In genomic region chr12:70258605-70259403, GRCh38 we compare ENCODE assay signal across 15 cellular contexts. TPM values are rescaled to one million over a fixed set of nuclear protein-coding genes. Genes with fewer than 3 reads are reported as not detected.
DNase-seq lines count a peak whose midpoint lies in the region; ATAC-seq and TF ChIP-seq lines count a peak whose summit lies in the region.
"Had no signal": no experiment of that assay in that cellular context is flagged by ENCODE, and none has a peak within 500 bp of the region (broad histone marks: within the 10 kb centered on the region; RNA-seq: fewer than 3 reads in every experiment).

No MANE protein-coding gene starts in this region.

- TF ChIP-seq CTCF in progenitor cell of endocrine pancreas (IDR thresholded peaks at IDR 0.05; ENCODE audit: unreplicated experiment): no peak
- no peak for TF ChIP-seq CTCF in CD4-positive, alpha-beta T cell (IDR thresholded peaks at IDR 0.05)

- CTCF ChIA-PET in activated CD8-positive, alpha-beta memory T cell treated with anti-CD3 and anti-CD28 coated beads, Interleukin-2, amount 10 ng/mL, durations not matched to agents 7 days and 5 days (lab: Charles Lee): no interaction called here
- CTCF ChIA-PET in CD4-positive, alpha-beta T cell (lab: Charles Lee): no interaction called here
- CTCF ChIA-PET in naive thymus-derived CD4-positive, alpha-beta T cell (lab: Charles Lee): no interaction called here

- no peaks in the 10 kb centered on the region for H3K9me3 ChIP-seq in CD4-positive, alpha-beta T cell (ENCODE audit: control insufficient read depth, low read length)
- H3K9me3 ChIP-seq in naive thymus-derived CD4-positive, alpha-beta T cell (ENCODE audit: control insufficient read depth in 2 of 3, low read length in 3 of 3): no peaks in the 10 kb centered on the region
- H3K9me3 ChIP-seq: neutrophil, suprapubic skin had no signal

- no peak for DNase-seq in activated CD8-positive, alpha-beta memory T cell treated with anti-CD3 and anti-CD28 coated beads, Interleukin-2, amount 10 ng/mL, durations not matched to agents 7 days and 5 days
- DNase-seq in activated CD8-positive, alpha-beta memory T cell treated with anti-CD3 and anti-CD28 coated beads, Interleukin-2, amount 50 U/mL, for 48 hours: no peak
- DNase-seq in NCI-H226: peak; percentile 13
- no peak for DNase-seq in effector memory CD8-positive, alpha-beta T cell
- DNase-seq in progenitor cell of endocrine pancreas (ENCODE audit: low spot score, unreplicated experiment): no peak
- DNase-seq in GF-D8 (lab: John Stamatoyannopoulos, UW): no peak
- no peak for DNase-seq in CD4-positive, alpha-beta T cell
- DNase-seq in naive thymus-derived CD4-positive, alpha-beta T cell: no peak
- DNase-seq: ACHN; central memory CD4-positive, alpha-beta T cell; NCI-H1105 treated with DMSO at 0.1 percent for 48 hours; NCI-H524 had no signal

- no peaks in the 10 kb centered on the region for H3K27me3 ChIP-seq in CD4-positive, alpha-beta T cell (ENCODE audit: control insufficient read depth, insufficient read depth, low read length)
- H3K27me3 ChIP-seq in naive thymus-derived CD4-positive, alpha-beta T cell (ENCODE audit: control insufficient read depth in 2 of 2, insufficient read depth in 2 of 2, low read length in 2 of 2): no peaks in the 10 kb centered on the region
- H3K27me3 ChIP-seq: neutrophil, suprapubic skin had no signal

- no peak overlapping the region for H3K27ac ChIP-seq in CD4-positive, alpha-beta T cell (ENCODE audit: low read depth, low read length)
- H3K27ac ChIP-seq in naive thymus-derived CD4-positive, alpha-beta T cell (ENCODE audit: low read depth, low read length): no peak overlapping the region
- H3K27ac ChIP-seq: neutrophil, suprapubic skin had no signal

- H3K4me3 Mint-ChIP-seq in activated CD8-positive, alpha-beta memory T cell treated with anti-CD3 and anti-CD28 coated beads, Interleukin-2, amount 10 ng/mL, durations not matched to agents 7 days and 5 days: no peak overlapping the region
- no peak overlapping the region for H3K4me3 Mint-ChIP-seq in effector memory CD8-positive, alpha-beta T cell
- H3K4me3 Mint-ChIP-seq in progenitor cell of endocrine pancreas (ENCODE audit: low read depth): no peak overlapping the region
- H3K4me3 Mint-ChIP-seq in CD4-positive, alpha-beta T cell: no peak overlapping the region
- peak overlapping the region in 5 of 10 donors; percentile 11 to 30 (median 22) for H3K4me3 Mint-ChIP-seq in naive thymus-derived CD4-positive, alpha-beta T cell

- H3K36me3 ChIP-seq in naive thymus-derived CD4-positive, alpha-beta T cell (ENCODE audit: control insufficient read depth in 2 of 3, insufficient read depth in 3 of 3, low read length in 3 of 3): no peaks in the 10 kb centered on the region
- H3K36me3 ChIP-seq: neutrophil, suprapubic skin had no signal

- peaks cover 11 to 31% of the 10 kb centered on the region in 2 donors for H3K4me1 ChIP-seq in naive thymus-derived CD4-positive, alpha-beta T cell (ENCODE audit: control insufficient read depth in 2 of 2, insufficient read depth in 2 of 2, low read length in 2 of 2)

- no peak overlapping the region for H3K4me3 ChIP-seq in naive thymus-derived CD4-positive, alpha-beta T cell (ENCODE audit: low read length)
- H3K4me3 ChIP-seq: suprapubic skin had no signal

- H3K9me3 Mint-ChIP-seq in activated CD8-positive, alpha-beta memory T cell treated with anti-CD3 and anti-CD28 coated beads, Interleukin-2, amount 10 ng/mL, durations not matched to agents 7 days and 5 days (ENCODE audit: low read depth): peaks cover 3% of the 10 kb centered on the region
- no peaks in the 10 kb centered on the region for H3K9me3 Mint-ChIP-seq in effector memory CD8-positive, alpha-beta T cell
- H3K9me3 Mint-ChIP-seq in progenitor cell of endocrine pancreas (ENCODE audit: low read depth): peaks cover 8% of the 10 kb centered on the region
- H3K9me3 Mint-ChIP-seq in CD4-positive, alpha-beta T cell: peaks cover 2% of the 10 kb centered on the region
- peaks cover 0 to 11% (median 0%) of the 10 kb centered on the region in 11 donors for H3K9me3 Mint-ChIP-seq in naive thymus-derived CD4-positive, alpha-beta T cell

- no peak for ATAC-seq in activated CD8-positive, alpha-beta memory T cell treated with anti-CD3 and anti-CD28 coated beads, Interleukin-2, amount 10 ng/mL, durations not matched to agents 7 days and 5 days
- peak; percentile 27 for ATAC-seq in effector memory CD8-positive, alpha-beta T cell (replicated peaks)
- ATAC-seq in CD4-positive, alpha-beta T cell (ENCODE audit: poor library complexity): no peak
- no peak for ATAC-seq in naive thymus-derived CD4-positive, alpha-beta T cell
- ATAC-seq: activated naive CD4-positive, alpha-beta T cell treated with anti-CD3 and anti-CD28 coated beads, Interleukin-2, amount 50 U/mL, for 72 hours had no signal

- POLR2A ChIA-PET in CD4-positive, alpha-beta T cell (lab: Charles Lee): no interaction called here
- POLR2A ChIA-PET in naive thymus-derived CD4-positive, alpha-beta T cell (lab: Charles Lee): interaction anchor here (0.6 to 1.1 kb wide), 2 partner anchors 9 to 101 kb away, joined by 3 read pairs; no protein-coding TSS in a partner anchor

- peak overlapping the region; percentile 0 for H3K27ac Mint-ChIP-seq in activated CD8-positive, alpha-beta memory T cell treated with anti-CD3 and anti-CD28 coated beads, Interleukin-2, amount 10 ng/mL, durations not matched to agents 7 days and 5 days
- H3K27ac Mint-ChIP-seq in effector memory CD8-positive, alpha-beta T cell: peak overlapping the region in 1 of 2 donors; percentile 42
- H3K27ac Mint-ChIP-seq in progenitor cell of endocrine pancreas: peak overlapping the region; percentile 1
- H3K27ac Mint-ChIP-seq in CD4-positive, alpha-beta T cell: no peak overlapping the region
- peak overlapping the region in 4 of 9 donors; percentile 2 to 32 (median 14) for H3K27ac Mint-ChIP-seq in naive thymus-derived CD4-positive, alpha-beta T cell

- peaks cover 40% of the 10 kb centered on the region for H3K36me3 Mint-ChIP-seq in activated CD8-positive, alpha-beta memory T cell treated with anti-CD3 and anti-CD28 coated beads, Interleukin-2, amount 10 ng/mL, durations not matched to agents 7 days and 5 days
- peaks cover 25% of the 10 kb centered on the region for H3K36me3 Mint-ChIP-seq in effector memory CD8-positive, alpha-beta T cell (ENCODE audit: insufficient read depth)
- peaks cover 26% of the 10 kb centered on the region for H3K36me3 Mint-ChIP-seq in progenitor cell of endocrine pancreas (ENCODE audit: insufficient read depth)
- peaks cover 33% of the 10 kb centered on the region for H3K36me3 Mint-ChIP-seq in CD4-positive, alpha-beta T cell (ENCODE audit: low read depth)
- H3K36me3 Mint-ChIP-seq in naive thymus-derived CD4-positive, alpha-beta T cell: peaks cover 0 to 32% (median 27%) of the 10 kb centered on the region in 5 donors

- intact Hi-C loops in CD4-positive, alpha-beta T cell (cut with DNase I, micrococcal nuclease): loop anchor here in 1 of 2 experiments (5.0 kb wide), 1 partner anchor 38 kb away; no protein-coding TSS in a partner anchor
- intact Hi-C loops in naive thymus-derived CD4-positive, alpha-beta T cell (cut with micrococcal nuclease): no loop called here

- H3K27me3 Mint-ChIP-seq in activated CD8-positive, alpha-beta memory T cell treated with anti-CD3 and anti-CD28 coated beads, Interleukin-2, amount 10 ng/mL, durations not matched to agents 7 days and 5 days: no peaks in the 10 kb centered on the region
- H3K27me3 Mint-ChIP-seq in effector memory CD8-positive, alpha-beta T cell: no peaks in the 10 kb centered on the region
- no peaks in the 10 kb centered on the region for H3K27me3 Mint-ChIP-seq in progenitor cell of endocrine pancreas
- no peaks in the 10 kb centered on the region for H3K27me3 Mint-ChIP-seq in CD4-positive, alpha-beta T cell
- no peaks in the 10 kb centered on the region for H3K27me3 Mint-ChIP-seq in naive thymus-derived CD4-positive, alpha-beta T cell

- H3K4me1 Mint-ChIP-seq in activated CD8-positive, alpha-beta memory T cell treated with anti-CD3 and anti-CD28 coated beads, Interleukin-2, amount 10 ng/mL, durations not matched to agents 7 days and 5 days: peaks cover 14% of the 10 kb centered on the region
- H3K4me1 Mint-ChIP-seq in effector memory CD8-positive, alpha-beta T cell (ENCODE audit: low read depth in 2 of 2): peaks cover 40 to 82% of the 10 kb centered on the region in 2 donors
- H3K4me1 Mint-ChIP-seq in progenitor cell of endocrine pancreas (ENCODE audit: low read depth): peaks cover 14% of the 10 kb centered on the region
- H3K4me1 Mint-ChIP-seq in CD4-positive, alpha-beta T cell (ENCODE audit: low read depth): peaks cover 81% of the 10 kb centered on the region
- peaks cover 36 to 95% (median 87%) of the 10 kb centered on the region in 7 donors for H3K4me1 Mint-ChIP-seq in naive thymus-derived CD4-positive, alpha-beta T cell

RNA-seq across cellular contexts. Expression of gene CNOT2, which starts 15.6 kb away (rescaled TPM):
- total RNA-seq in activated CD8-positive, alpha-beta memory T cell treated with anti-CD3 and anti-CD28 coated beads, Interleukin-2, amount 10 ng/mL, durations not matched to agents 7 days and 5 days: 10 to 100 TPM; 65.2 to 68.4 TPM
- 127 and 128 TPM in 2 replicates for total RNA-seq in progenitor cell of endocrine pancreas
- total RNA-seq in CD4-positive, alpha-beta T cell: 100 to 1,000 TPM; 107 to 121 TPM
- 100 to 1,000 TPM in 4 of 5 experiments, 10 to 100 TPM in 1; 76.2 to 144 (median 116) TPM for total RNA-seq in naive thymus-derived CD4-positive, alpha-beta T cell
- polyA plus RNA-seq in naive thymus-derived CD4-positive, alpha-beta T cell: 100 to 1,000 TPM; 114 to 122 TPM
